In genomic region chr15:83733691-83734090, GRCh38 we compare ENCODE assay signal across 19 cellular contexts.
DNase-seq lines count a peak whose midpoint lies in the region; FAIRE-seq and TF ChIP-seq lines count a peak whose summit lies in the region.
"Had no signal": no experiment of that assay in that cellular context is flagged by ENCODE, and none has a peak within 500 bp of the region (broad histone marks: within the 10 kb centered on the region; RNA-seq: fewer than 3 reads in every experiment).

No MANE protein-coding gene starts in this region.

- no peak for FAIRE-seq in keratinocyte (lab: Jason Lieb, UNC)

- no peaks in the 10 kb centered on the region for H3K36me3 ChIP-seq in HUES48 (ENCODE audit: control insufficient read depth, insufficient read depth, low read length)
- H3K36me3 ChIP-seq in SJCRH30 = no peaks in the 10 kb centered on the region
- no peaks in the 10 kb centered on the region for H3K36me3 ChIP-seq in keratinocyte (ENCODE audit: control insufficient read depth in 2 of 2, extremely low read depth in 1 of 2, insufficient read depth in 2 of 2, low read length in 2 of 2)
- H3K36me3 ChIP-seq in skeletal muscle satellite cell (ENCODE audit: insufficient read depth, low read length) = no peaks in the 10 kb centered on the region

- H3K9me3 Mint-ChIP-seq in activated naive CD4-positive, alpha-beta T cell treated with anti-CD3 and anti-CD28 coated beads for 36 hours = no peaks in the 10 kb centered on the region

- H3K9ac ChIP-seq in HUES48 (ENCODE audit: low read depth, low read length) = no peak overlapping the region
- H3K9ac ChIP-seq in keratinocyte (ENCODE audit: control insufficient read depth, extremely low read depth, insufficient read depth, low read length) = no peak overlapping the region
- no peak overlapping the region for H3K9ac ChIP-seq in skeletal muscle satellite cell (ENCODE audit: low read depth, low read length)

- TF ChIP-seq CTCF in keratinocyte (optimal IDR thresholded peaks at IDR 0.05 in 1 of 3, IDR thresholded peaks at IDR 0.05 in 1 of 3, conservative IDR thresholded peaks at IDR 0.05 in 1 of 3; ENCODE audit: extremely low read depth in 1 of 3, insufficient read depth in 2 of 3, low read length in 3 of 3) = no peak

- no peaks in the 10 kb centered on the region for H4K20me1 ChIP-seq in keratinocyte (ENCODE audit: control insufficient read depth, extremely low read depth, insufficient read depth, low read length)

- H3K27me3 ChIP-seq in HUES48 (ENCODE audit: control insufficient read depth, insufficient read depth, low read length) = no peaks in the 10 kb centered on the region
- no peaks in the 10 kb centered on the region for H3K27me3 ChIP-seq in SJCRH30
- no peaks in the 10 kb centered on the region for H3K27me3 ChIP-seq in keratinocyte (ENCODE audit: control insufficient read depth, extremely low read depth, insufficient read depth, low read length)
- H3K27me3 ChIP-seq in skeletal muscle satellite cell (ENCODE audit: control insufficient read depth, insufficient read depth, low read length) = no peaks in the 10 kb centered on the region

- H3K27ac Mint-ChIP-seq in activated naive CD4-positive, alpha-beta T cell treated with anti-CD3 and anti-CD28 coated beads for 36 hours = no peak overlapping the region
- H3K27ac Mint-ChIP-seq: B cell, HFFc6, IgD-negative memory B cell had no signal

- dilution Hi-C loops in keratinocyte (cut with MboI; ENCODE audit: extremely low pct_ligation_motif_present, low sequenced_read_pairs) = no loop called here

- H3K27ac ChIP-seq in HUES48 (ENCODE audit: low read depth, low read length) = peak overlapping the region; percentile 72
- H3K27ac ChIP-seq in SJCRH30 = peak overlapping the region; percentile 92
- H3K27ac ChIP-seq in keratinocyte (ENCODE audit: control insufficient read depth, insufficient read depth, low read length) = peak overlapping the region; percentile 37
- H3K27ac ChIP-seq: RWPE1 had no signal

- H3K4me3 Mint-ChIP-seq in activated naive CD4-positive, alpha-beta T cell treated with anti-CD3 and anti-CD28 coated beads for 36 hours = no peak overlapping the region
- H3K4me3 Mint-ChIP-seq: B cell, HFFc6, IgD-negative memory B cell had no signal

- intact Hi-C loops in activated naive CD4-positive, alpha-beta T cell treated with anti-CD3 and anti-CD28 coated beads for 36 hours (cut with micrococcal nuclease) = no loop called here

- CTCF ChIA-PET in activated naive CD4-positive, alpha-beta T cell treated with anti-CD3 and anti-CD28 coated beads for 36 hours (lab: Charles Lee) = interaction anchor here (1.1 kb wide), 1 partner anchor 102 kb away, joined by 3 read pairs; no protein-coding TSS in a partner anchor

- no peaks in the 10 kb centered on the region for H3K36me3 Mint-ChIP-seq in activated naive CD4-positive, alpha-beta T cell treated with anti-CD3 and anti-CD28 coated beads for 36 hours (ENCODE audit: low read depth)
- H3K36me3 Mint-ChIP-seq: IgD-negative memory B cell had no signal

- H2AFZ ChIP-seq in keratinocyte (ENCODE audit: control insufficient read depth, low read length) = no peak overlapping the region

- H3K79me2 ChIP-seq in keratinocyte (ENCODE audit: control insufficient read depth, insufficient read depth, low read length) = no peaks in the 10 kb centered on the region

- DNase-seq in SJCRH30 (peak; percentile 51 to 67), keratinocyte (ENCODE audit: low read depth, low spot score) (no peak), NCI-H2081 treated with DMSO at 0.1 percent for 48 hours (lab: John Stamatoyannopoulos, UW) (no peak)
- no peak for DNase-seq in activated naive CD4-positive, alpha-beta T cell treated with anti-CD3 and anti-CD28 coated beads for 36 hours
- no peak for DNase-seq in activated CD4-positive, alpha-beta T cell treated with anti-CD3 and anti-CD28 coated beads for 48 hours
- DNase-seq: COR-L47, GDM1, HFFc6, NCI-H1092 treated with DMSO at 0.1 percent for 48 hours, NCI-H146, NCI-H2107, NCI-H510A, NCI-H774, OCI-M1 had no signal

- H3K27me3 Mint-ChIP-seq in activated naive CD4-positive, alpha-beta T cell treated with anti-CD3 and anti-CD28 coated beads for 36 hours (ENCODE audit: low read depth) = peaks cover 17% of the 10 kb centered on the region
- H3K27me3 Mint-ChIP-seq: B cell had no signal

- no peak overlapping the region for H3K4me3 ChIP-seq in HUES48 (ENCODE audit: low read depth, low read length)
- H3K4me3 ChIP-seq in SJCRH30 = peak overlapping the region; percentile 6
- peak overlapping the region in 1 of 3 experiments; percentile 19 for H3K4me3 ChIP-seq in keratinocyte (ENCODE audit: control insufficient read depth in 2 of 3, extremely low read depth in 1 of 3, insufficient read depth in 2 of 3, low read depth in 1 of 3, low read length in 3 of 3)
- no peak overlapping the region for H3K4me3 ChIP-seq in skeletal muscle satellite cell (ENCODE audit: low read length)

- H3K9me1 ChIP-seq in keratinocyte (ENCODE audit: control insufficient read depth, extremely low read depth, insufficient read depth, low read length) = no peaks in the 10 kb centered on the region

- H3K4me2 ChIP-seq in keratinocyte (ENCODE audit: control insufficient read depth, extremely low read depth, insufficient read depth, low read depth, low read length) (peak overlapping the region; percentile 69), skeletal muscle satellite cell (ENCODE audit: low read length) (peak overlapping the region; percentile 31)

- H3K9me3 ChIP-seq in HUES48 (ENCODE audit: control insufficient read depth, insufficient read depth, low read length) (no peaks in the 10 kb centered on the region), SJCRH30 (replicated peaks) (no peaks in the 10 kb centered on the region; the same call in 1 of the 2 replicates), keratinocyte (ENCODE audit: control insufficient read depth, low read depth, low read length) (no peaks in the 10 kb centered on the region), skeletal muscle satellite cell (replicated peaks; ENCODE audit: low read length) (no peaks in the 10 kb centered on the region)

- no peaks in the 10 kb centered on the region for H3K4me1 Mint-ChIP-seq in activated naive CD4-positive, alpha-beta T cell treated with anti-CD3 and anti-CD28 coated beads for 36 hours (ENCODE audit: low read depth)
- H3K4me1 Mint-ChIP-seq: B cell, IgD-negative memory B cell had no signal

- H3K4me1 ChIP-seq in HUES48 (ENCODE audit: control insufficient read depth, insufficient read depth, low read length) (peaks cover 17% of the 10 kb centered on the region), SJCRH30 (peaks cover 34% of the 10 kb centered on the region), keratinocyte (ENCODE audit: control insufficient read depth, extremely low read depth, insufficient read depth, low read length) (peaks cover 27% of the 10 kb centered on the region), skeletal muscle satellite cell (ENCODE audit: control insufficient read depth, insufficient read depth, low read length) (peaks cover 23% of the 10 kb centered on the region)

Comparison
In these comparisons a context has a peak if more than half of its experiments do, and no peak if none do; other contexts are left out.
1. H3K27ac ChIP-seq: peak in every context shown above with its lines; median percentile 92 in SJCRH30; 72 in HUES48; 37 in keratinocyte.
2. DNase-seq: peak in SJCRH30 (2 of 2); none in keratinocyte (single experiment), NCI-H2081 treated with DMSO at 0.1 percent for 48 hours (single experiment), activated naive CD4-positive, alpha-beta T cell treated with anti-CD3 and anti-CD28 coated beads for 36 hours (single experiment) and activated CD4-positive, alpha-beta T cell treated with anti-CD3 and anti-CD28 coated beads for 48 hours (single experiment).